Comparison of ENCODE assay signal across 20 cellular contexts in the genomic region with DNA sequence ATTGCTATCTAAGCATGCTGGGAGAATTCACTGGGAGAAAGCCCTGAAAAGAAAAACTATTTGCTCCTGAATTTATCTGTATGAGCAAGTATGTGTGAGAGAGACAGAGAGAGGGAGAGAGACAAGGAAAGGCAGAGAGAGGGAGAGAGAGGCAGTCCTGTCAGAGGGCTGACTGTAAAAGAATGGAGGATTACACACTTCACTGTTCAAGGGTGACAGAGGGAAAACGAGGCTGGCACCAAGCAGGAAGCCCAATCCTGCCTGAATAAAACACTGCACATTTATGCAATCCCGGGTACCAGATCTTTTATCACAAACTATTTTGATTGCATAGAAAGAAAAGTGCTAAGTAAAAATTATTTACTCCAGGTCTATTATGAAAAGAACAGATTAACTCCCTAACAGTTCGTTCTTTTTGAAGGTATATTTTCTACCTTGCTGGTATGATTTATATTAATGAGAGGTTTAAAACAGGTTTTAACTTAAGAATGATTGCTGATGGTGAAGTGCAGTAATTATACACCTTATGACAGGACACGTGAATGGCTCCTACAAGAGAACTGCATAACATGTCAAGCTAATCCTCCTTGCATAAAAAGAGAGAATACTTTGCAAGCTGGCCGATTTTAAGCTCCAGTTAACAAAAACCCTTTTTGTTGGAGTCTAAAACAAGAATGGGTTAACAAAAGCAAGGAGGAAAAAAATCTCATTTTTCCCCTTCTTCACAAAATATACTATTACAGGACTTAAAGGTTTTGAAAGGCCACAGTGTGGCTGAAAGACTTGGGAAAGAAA.
DNase-seq lines count a peak whose midpoint lies in the region; ATAC-seq, FAIRE-seq and TF ChIP-seq lines count a peak whose summit lies in the region.
"Had no signal": no experiment of that assay in that cellular context is flagged by ENCODE, and none has a peak within 500 bp of the region (broad histone marks: within the 10 kb centered on the region; RNA-seq: fewer than 3 reads in every experiment).

No MANE protein-coding gene starts in this region.

- peaks cover 5% of the 10 kb centered on the region for H3K4me1 Mint-ChIP-seq in neural progenitor cell

- no peak overlapping the region for H3K18ac ChIP-seq in IMR-90 (ENCODE audit: low read depth, low read length)

- no peak for TF ChIP-seq RAD21 in IMR-90 (IDR thresholded peaks at IDR 0.05; ENCODE audit: low read length)

- TF ChIP-seq POLR2A in IMR-90 (IDR thresholded peaks at IDR 0.05; ENCODE audit: low read depth, low read length) (no peak), GM12892 (IDR thresholded peaks at IDR 0.05; ENCODE audit: low read depth, low read length) (no peak), breast epithelium (IDR thresholded peaks at IDR 0.05) (no peak)

- no CpG with 5 or more reads among the region's 5 CpGs for WGBS in IMR-90 (ENCODE audit: extremely low coverage in 2 of 2, insufficient read length in 1 of 2), 2 experiments

- no peak overlapping the region for H2BK120ac ChIP-seq in IMR-90 (ENCODE audit: low read depth, low read length)

- H3K27me3 ChIP-seq in left ventricle myocardium inferior (ENCODE audit: low read depth) = no peaks in the 10 kb centered on the region
- H3K27me3 ChIP-seq in right atrium auricular region = no peaks in the 10 kb centered on the region
- H3K27me3 ChIP-seq in IMR-90 (ENCODE audit: control insufficient read depth, insufficient read depth, low read length) = no peaks in the 10 kb centered on the region
- no peaks in the 10 kb centered on the region for H3K27me3 ChIP-seq in neural progenitor cell
- H3K27me3 ChIP-seq in breast epithelium = no peaks in the 10 kb centered on the region
- H3K27me3 ChIP-seq: BLaER1 had no signal

- no peak overlapping the region for H2BK15ac ChIP-seq in IMR-90 (ENCODE audit: low read depth, low read length)

- H3K27me3 Mint-ChIP-seq in neural progenitor cell (ENCODE audit: insufficient read depth, low read depth) = peaks cover 2% of the 10 kb centered on the region
- H3K27me3 Mint-ChIP-seq: CD4-positive, alpha-beta T cell had no signal

- peak overlapping the region; percentile 69 for H2AFZ ChIP-seq in IMR-90 (replicated peaks; ENCODE audit: low read length, poor library complexity)
- no peak overlapping the region for H2AFZ ChIP-seq in neural progenitor cell (replicated peaks)

- peaks cover 85% of the 10 kb centered on the region for H3K4me1 ChIP-seq in left ventricle myocardium inferior
- H3K4me1 ChIP-seq in right atrium auricular region = peaks cover 0 to 35% of the 10 kb centered on the region in 2 donors
- H3K4me1 ChIP-seq in IMR-90 (ENCODE audit: control insufficient read depth, insufficient read depth, low read length) = no peaks in the 10 kb centered on the region
- H3K4me1 ChIP-seq in neural progenitor cell = peaks cover 21% of the 10 kb centered on the region
- H3K4me1 ChIP-seq in breast epithelium = peaks cover 0 to 3% of the 10 kb centered on the region in 2 donors
- H3K4me1 ChIP-seq: BLaER1 had no signal

- no peaks in the 10 kb centered on the region for H3K9me1 ChIP-seq in IMR-90 (ENCODE audit: insufficient read depth, low read length)

- H3K56ac ChIP-seq in IMR-90 (ENCODE audit: extremely low read depth, insufficient read depth, low read length) = no peak overlapping the region

- no peaks in the 10 kb centered on the region for H3K9me3 Mint-ChIP-seq in neural progenitor cell
- H3K9me3 Mint-ChIP-seq: CD4-positive, alpha-beta T cell had no signal

- no peak overlapping the region for H3K27ac Mint-ChIP-seq in neural progenitor cell
- H3K27ac Mint-ChIP-seq: CD4-positive, alpha-beta T cell had no signal

- H3K4ac ChIP-seq in IMR-90 (ENCODE audit: low read depth, low read length) = no peak overlapping the region

- H3K79me2 ChIP-seq in neural progenitor cell (ENCODE audit: low read depth) = no peaks in the 10 kb centered on the region

- H3K27ac ChIP-seq in left ventricle myocardium inferior (replicated peaks) = peak overlapping the region; percentile 2
- H3K27ac ChIP-seq in right atrium auricular region = no peak overlapping the region
- H3K27ac ChIP-seq in IMR-90 (ENCODE audit: insufficient read depth, low read length) = no peak overlapping the region
- H3K27ac ChIP-seq in neural progenitor cell = no peak overlapping the region
- peak overlapping the region in 1 of 2 donors; percentile 36 for H3K27ac ChIP-seq in breast epithelium
- H3K27ac ChIP-seq: BLaER1 had no signal

- H3K9ac ChIP-seq in IMR-90 (ENCODE audit: low read depth, low read length) (no peak overlapping the region), neural progenitor cell (no peak overlapping the region)
- H3K9ac ChIP-seq: BLaER1 had no signal

- H3K4me2 ChIP-seq in IMR-90 (ENCODE audit: low read depth, low read length) (no peak overlapping the region), neural progenitor cell (peak overlapping the region; percentile 59)
- H3K4me2 ChIP-seq: BLaER1 had no signal

- H4K91ac ChIP-seq in IMR-90 (ENCODE audit: insufficient read depth, low read depth, low read length) = no peak overlapping the region

- no peak for FAIRE-seq in GM12892 (lab: Jason Lieb, UNC)
- FAIRE-seq: GM12891, H1 had no signal

- no peak overlapping the region for H2BK20ac ChIP-seq in IMR-90 (ENCODE audit: low read depth, low read length)

- POLR2A ChIA-PET in IMR-90 (lab: Charles Lee; ENCODE audit: unreplicated experiment) = no interaction called here

- no peaks in the 10 kb centered on the region for H3K79me1 ChIP-seq in IMR-90 (ENCODE audit: low read depth in 1 of 2, low read length in 2 of 2)

- H3K4me3 Mint-ChIP-seq in neural progenitor cell = no peak overlapping the region
- H3K4me3 Mint-ChIP-seq: CD4-positive, alpha-beta T cell had no signal

- TF ChIP-seq CTCF in left ventricle myocardium inferior (IDR thresholded peaks at IDR 0.05; ENCODE audit: borderline replicate concordance) = no peak
- TF ChIP-seq CTCF in right atrium auricular region (IDR thresholded peaks at IDR 0.05) = no peak
- no peak for TF ChIP-seq CTCF in IMR-90 (conservative IDR thresholded peaks at IDR 0.05; ENCODE audit: low read depth, low read length)
- no peak for TF ChIP-seq CTCF in neural progenitor cell (IDR thresholded peaks at IDR 0.05)
- no peak for TF ChIP-seq CTCF in breast epithelium (IDR thresholded peaks at IDR 0.05)

- H3K9me3 ChIP-seq in left ventricle myocardium inferior (replicated peaks) (no peaks in the 10 kb centered on the region), right atrium auricular region (no peaks in the 10 kb centered on the region), IMR-90 (ENCODE audit: control insufficient read depth, insufficient read depth, low read length) (no peaks in the 10 kb centered on the region), neural progenitor cell (ENCODE audit: low read depth) (no peaks in the 10 kb centered on the region), breast epithelium (no peaks in the 10 kb centered on the region)
- H3K9me3 ChIP-seq: BLaER1 had no signal

- H4K20me1 ChIP-seq in IMR-90 (ENCODE audit: insufficient read depth, low read length) (no peaks in the 10 kb centered on the region), neural progenitor cell (ENCODE audit: low read depth) (no peaks in the 10 kb centered on the region)
- H4K20me1 ChIP-seq: BLaER1 had no signal

- dilution Hi-C loops in IMR-90 (cut with HindIII; ENCODE audit: low sequenced_read_pairs, unreplicated experiment) = no loop called here

- no TSS peak for BruUV-seq in IMR-90 (replicated peaks; lab: Mats Ljungman, UMichigan)

- H3K36me3 Mint-ChIP-seq in neural progenitor cell = no peaks in the 10 kb centered on the region

- no peak overlapping the region for H3K23ac ChIP-seq in IMR-90 (ENCODE audit: low read depth, low read length)

- H3F3A ChIP-seq in neural progenitor cell (ENCODE audit: low read depth) = peaks cover 7% of the 10 kb centered on the region

- H2BK5ac ChIP-seq in IMR-90 (ENCODE audit: low read depth, low read length, poor library complexity, severe bottlenecking) = no peak overlapping the region

- no peak for ATAC-seq in IMR-90 (ENCODE audit: low read depth)
- ATAC-seq: Panc1, SK-N-SH treated with all-trans-retinoic acid at 6 μM for 48 hours had no signal

- no peak overlapping the region for H4K8ac ChIP-seq in IMR-90 (ENCODE audit: low read depth in 2 of 2, low read length in 2 of 2)

- no peak overlapping the region for H2AK9ac ChIP-seq in IMR-90 (replicated peaks; ENCODE audit: low read depth, low read length, poor library complexity)

- no peak overlapping the region for H3K4me3 ChIP-seq in left ventricle myocardium inferior
- no peak overlapping the region for H3K4me3 ChIP-seq in right atrium auricular region
- no peak overlapping the region for H3K4me3 ChIP-seq in IMR-90 (ENCODE audit: insufficient read depth, low read depth, low read length)
- H3K4me3 ChIP-seq in neural progenitor cell = no peak overlapping the region
- H3K4me3 ChIP-seq in breast epithelium = no peak overlapping the region
- H3K4me3 ChIP-seq: BLaER1 had no signal

- DNase-seq in left ventricle myocardium inferior (no peak), right atrium auricular region (ENCODE audit: low spot score) (no peak), IMR-90 (no peak), neural progenitor cell (ENCODE audit: low spot score) (no peak), GM12892 (ENCODE audit: insufficient read length) (no peak), breast epithelium (ENCODE audit: low spot score in 2 of 2) (no peak), AG08395 (ENCODE audit: low spot score) (no peak)
- DNase-seq: CD4-positive, alpha-beta T cell; COR-L47; DND-41; Karpas-422; MV-4-11; NCI-H1694 treated with DMSO at 0.1 percent for 48 hours; NCI-H2081 treated with DMSO at 0.1 percent for 48 hours; NCI-H82 had no signal

- in situ Hi-C loops in IMR-90 (cut with MboI; ENCODE audit: low sequenced_read_pairs) = no loop called here

- H3K14ac ChIP-seq in IMR-90 (replicated peaks; ENCODE audit: low read depth, low read length) = no peak overlapping the region

- H4K5ac ChIP-seq in IMR-90 (ENCODE audit: low read depth, low read length) = no peak overlapping the region

- intact Hi-C loops in left ventricle myocardium inferior (cut with micrococcal nuclease) = no loop called here
- intact Hi-C loops in IMR-90 (cut with micrococcal nuclease) = no loop called here
- intact Hi-C loops in breast epithelium (cut with DNase I; ENCODE audit: low total_unique reads) = no loop called here

- CTCF ChIA-PET in IMR-90 (lab: Yijun Ruan, JAX) = no interaction called here

- H2AK5ac ChIP-seq in IMR-90 (ENCODE audit: low read depth, low read length) = no peak overlapping the region

- H3K36me3 ChIP-seq in left ventricle myocardium inferior (peaks cover 5% of the 10 kb centered on the region), right atrium auricular region (no peaks in the 10 kb centered on the region), IMR-90 (ENCODE audit: control insufficient read depth, insufficient read depth, low read length) (no peaks in the 10 kb centered on the region), neural progenitor cell (no peaks in the 10 kb centered on the region), breast epithelium (no peaks in the 10 kb centered on the region)
- H3K36me3 ChIP-seq: BLaER1 had no signal

TF ChIP-seq in IMR-90, 13 proteins besides CTCF, POLR2A, EP300 and RAD21 (continues in another document):
- TF ChIP-seq MAFK (IDR thresholded peaks at IDR 0.05; ENCODE audit: low read depth, low read length) = no peak
- TF ChIP-seq CEBPB (IDR thresholded peaks at IDR 0.05; ENCODE audit: low read depth, low read length) = no peak
